ENCODE assay signal across 1 cellular context in genomic region chr20:62412194-62413024, GRCh38.
TF ChIP-seq lines count a peak whose summit lies in the region.

No MANE protein-coding gene starts in this region.

TF ChIP-seq in HepG2, 621 proteins besides CTCF, POLR2A, EP300 and RAD21 (continued from another document and continues in another):
- TF ChIP-seq GRHL1 (CRISPR knock-in tag; conservative IDR thresholded peaks at IDR 0.05) (no peak), ZNF777 (CRISPR knock-in tag; IDR thresholded peaks at IDR 0.05) (no peak; the same call in 1 of the 2 replicates), FOXJ3 (CRISPR knock-in tag; IDR thresholded peaks at IDR 0.05; ENCODE audit: borderline replicate concordance) (no peak), BRCA1 (CRISPR knock-in tag; IDR thresholded peaks at IDR 0.05) (no peak), SP1 (IDR thresholded peaks at IDR 0.05) (no peak), SP1 (CRISPR knock-in tag; IDR thresholded peaks at IDR 0.05) (peak; percentile 79; the same call in 1 of the 2 replicates), HNF1B (CRISPR knock-in tag; IDR thresholded peaks at IDR 0.05) (no peak), ZNF326 (CRISPR knock-in tag; IDR thresholded peaks at IDR 0.05; ENCODE audit: borderline replicate concordance) (no peak), ZBTB7B (CRISPR knock-in tag; IDR thresholded peaks at IDR 0.05) (no peak; the same call in 1 of the 2 replicates), ARNTL (CRISPR knock-in tag; IDR thresholded peaks at IDR 0.05) (0 out of 2 replicates have a peak, but pooled peaks have one; percentile 7), ZNF484 (CRISPR knock-in tag; IDR thresholded peaks at IDR 0.05; ENCODE audit: borderline replicate concordance, low read depth) (no peak), ZGPAT (CRISPR knock-in tag; IDR thresholded peaks at IDR 0.05) (peak; percentile 22; the same call in 1 of the 2 replicates), FOXA3 (CRISPR knock-in tag; IDR thresholded peaks at IDR 0.05) (no peak; the same call in 1 of the 2 replicates), ZNF530 (CRISPR knock-in tag; IDR thresholded peaks at IDR 0.05; ENCODE audit: low read depth) (no peak), ZNF383 (CRISPR knock-in tag; IDR thresholded peaks at IDR 0.05; ENCODE audit: borderline replicate concordance) (peak; percentile 51; the same call in 1 of the 2 replicates), EHMT2 (IDR thresholded peaks at IDR 0.05; ENCODE audit: borderline replicate concordance, low read depth, low read length) (no peak), ZFP36 (IDR thresholded peaks at IDR 0.05; ENCODE audit: borderline replicate concordance, low read depth, low read length, partially characterized antibody) (no peak), MYNN (CRISPR knock-in tag; IDR thresholded peaks at IDR 0.05; ENCODE audit: low read depth) (no peak), SMAD9 (CRISPR knock-in tag; IDR thresholded peaks at IDR 0.05) (no peak), ATF7 (IDR thresholded peaks at IDR 0.05) (no peak), ATF7 (CRISPR knock-in tag; IDR thresholded peaks at IDR 0.05) (no peak), NPAS2 (CRISPR knock-in tag; IDR thresholded peaks at IDR 0.05; ENCODE audit: borderline replicate concordance) (no peak), MLLT10 (CRISPR knock-in tag; IDR thresholded peaks at IDR 0.05) (no peak), TSC22D2 (CRISPR knock-in tag; IDR thresholded peaks at IDR 0.05; ENCODE audit: borderline replicate concordance) (no peak), ARID2 (CRISPR knock-in tag; IDR thresholded peaks at IDR 0.05; ENCODE audit: borderline replicate concordance) (no peak), DDIT3 (CRISPR knock-in tag; IDR thresholded peaks at IDR 0.05) (no peak), ZNF512 (CRISPR knock-in tag; IDR thresholded peaks at IDR 0.05) (0 out of 2 replicates have a peak, but pooled peaks have one; percentile 2), NCOA2 (CRISPR knock-in tag; IDR thresholded peaks at IDR 0.05) (no peak), GATAD2A (CRISPR knock-in tag; IDR thresholded peaks at IDR 0.05) (0 out of 2 replicates have a peak, but pooled peaks have one; percentile 11), ZBTB8A (CRISPR knock-in tag; IDR thresholded peaks at IDR 0.05; ENCODE audit: borderline replicate concordance, low read depth) (peak; percentile 42; the same call in 1 of the 2 replicates), FIP1L1 (IDR thresholded peaks at IDR 0.05; ENCODE audit: borderline replicate concordance, insufficient read depth, low read depth, low read length) (no peak), ATAD3A (CRISPR knock-in tag; IDR thresholded peaks at IDR 0.05) (no peak), U2AF2 (IDR thresholded peaks at IDR 0.05; ENCODE audit: low read depth, low read length) (no peak), TIGD3 (CRISPR knock-in tag; IDR thresholded peaks at IDR 0.05; ENCODE audit: borderline replicate concordance) (no peak), GABPA (IDR thresholded peaks at IDR 0.05; ENCODE audit: low read depth, low read length) (no peak), GABPA (CRISPR knock-in tag; IDR thresholded peaks at IDR 0.05; ENCODE audit: low read depth) (peak; percentile 16; the same call in 1 of the 2 replicates), HNRNPL (IDR thresholded peaks at IDR 0.05; ENCODE audit: low read depth, low read length) (peak; percentile 92; the same call in 1 of the 2 replicates), ZNF556 (CRISPR knock-in tag; IDR thresholded peaks at IDR 0.05; ENCODE audit: borderline replicate concordance) (peak; percentile 74), NR2F2 (IDR thresholded peaks at IDR 0.05; ENCODE audit: borderline replicate concordance, low read depth) (no peak; the same call in 1 of the 2 replicates), ZFP37 (CRISPR knock-in tag; IDR thresholded peaks at IDR 0.05; ENCODE audit: borderline replicate concordance) (no peak), TFDP2 (CRISPR knock-in tag; IDR thresholded peaks at IDR 0.05) (no peak), ZNF878 (CRISPR knock-in tag; IDR thresholded peaks at IDR 0.05) (no peak), FOXM1 (CRISPR knock-in tag; IDR thresholded peaks at IDR 0.05) (no peak), HNRNPUL1 (IDR thresholded peaks at IDR 0.05; ENCODE audit: low read depth, low read length) (no peak), ZNF230 (CRISPR knock-in tag; IDR thresholded peaks at IDR 0.05) (no peak), ETV5 (CRISPR knock-in tag; IDR thresholded peaks at IDR 0.05; ENCODE audit: borderline replicate concordance) (peak; percentile 55)
- TF ChIP-seq, protein P1, sequence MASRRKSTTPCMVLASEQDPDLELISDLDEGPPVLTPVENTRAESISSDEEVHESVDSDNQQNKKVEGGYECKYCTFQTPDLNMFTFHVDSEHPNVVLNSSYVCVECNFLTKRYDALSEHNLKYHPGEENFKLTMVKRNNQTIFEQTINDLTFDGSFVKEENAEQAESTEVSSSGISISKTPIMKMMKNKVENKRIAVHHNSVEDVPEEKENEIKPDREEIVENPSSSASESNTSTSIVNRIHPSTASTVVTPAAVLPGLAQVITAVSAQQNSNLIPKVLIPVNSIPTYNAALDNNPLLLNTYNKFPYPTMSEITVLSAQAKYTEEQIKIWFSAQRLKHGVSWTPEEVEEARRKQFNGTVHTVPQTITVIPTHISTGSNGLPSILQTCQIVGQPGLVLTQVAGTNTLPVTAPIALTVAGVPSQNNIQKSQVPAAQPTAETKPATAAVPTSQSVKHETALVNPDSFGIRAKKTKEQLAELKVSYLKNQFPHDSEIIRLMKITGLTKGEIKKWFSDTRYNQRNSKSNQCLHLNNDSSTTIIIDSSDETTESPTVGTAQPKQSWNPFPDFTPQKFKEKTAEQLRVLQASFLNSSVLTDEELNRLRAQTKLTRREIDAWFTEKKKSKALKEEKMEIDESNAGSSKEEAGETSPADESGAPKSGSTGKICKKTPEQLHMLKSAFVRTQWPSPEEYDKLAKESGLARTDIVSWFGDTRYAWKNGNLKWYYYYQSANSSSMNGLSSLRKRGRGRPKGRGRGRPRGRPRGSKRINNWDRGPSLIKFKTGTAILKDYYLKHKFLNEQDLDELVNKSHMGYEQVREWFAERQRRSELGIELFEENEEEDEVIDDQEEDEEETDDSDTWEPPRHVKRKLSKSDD (CRISPR knock-in tag; IDR thresholded peaks at IDR 0.05; ENCODE audit: low read depth): no peak
- TF ChIP-seq, protein P2, sequence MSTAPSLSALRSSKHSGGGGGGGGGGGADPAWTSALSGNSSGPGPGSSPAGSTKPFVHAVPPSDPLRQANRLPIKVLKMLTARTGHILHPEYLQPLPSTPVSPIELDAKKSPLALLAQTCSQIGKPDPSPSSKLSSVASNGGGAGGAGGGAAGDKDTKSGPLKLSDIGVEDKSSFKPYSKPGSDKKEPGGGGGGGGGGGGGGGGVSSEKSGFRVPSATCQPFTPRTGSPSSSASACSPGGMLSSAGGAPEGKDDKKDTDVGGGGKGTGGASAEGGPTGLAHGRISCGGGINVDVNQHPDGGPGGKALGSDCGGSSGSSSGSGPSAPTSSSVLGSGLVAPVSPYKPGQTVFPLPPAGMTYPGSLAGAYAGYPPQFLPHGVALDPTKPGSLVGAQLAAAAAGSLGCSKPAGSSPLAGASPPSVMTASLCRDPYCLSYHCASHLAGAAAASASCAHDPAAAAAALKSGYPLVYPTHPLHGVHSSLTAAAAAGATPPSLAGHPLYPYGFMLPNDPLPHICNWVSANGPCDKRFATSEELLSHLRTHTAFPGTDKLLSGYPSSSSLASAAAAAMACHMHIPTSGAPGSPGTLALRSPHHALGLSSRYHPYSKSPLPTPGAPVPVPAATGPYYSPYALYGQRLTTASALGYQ (CRISPR knock-in tag; IDR thresholded peaks at IDR 0.05): no peak
- TF ChIP-seq, protein P3, sequence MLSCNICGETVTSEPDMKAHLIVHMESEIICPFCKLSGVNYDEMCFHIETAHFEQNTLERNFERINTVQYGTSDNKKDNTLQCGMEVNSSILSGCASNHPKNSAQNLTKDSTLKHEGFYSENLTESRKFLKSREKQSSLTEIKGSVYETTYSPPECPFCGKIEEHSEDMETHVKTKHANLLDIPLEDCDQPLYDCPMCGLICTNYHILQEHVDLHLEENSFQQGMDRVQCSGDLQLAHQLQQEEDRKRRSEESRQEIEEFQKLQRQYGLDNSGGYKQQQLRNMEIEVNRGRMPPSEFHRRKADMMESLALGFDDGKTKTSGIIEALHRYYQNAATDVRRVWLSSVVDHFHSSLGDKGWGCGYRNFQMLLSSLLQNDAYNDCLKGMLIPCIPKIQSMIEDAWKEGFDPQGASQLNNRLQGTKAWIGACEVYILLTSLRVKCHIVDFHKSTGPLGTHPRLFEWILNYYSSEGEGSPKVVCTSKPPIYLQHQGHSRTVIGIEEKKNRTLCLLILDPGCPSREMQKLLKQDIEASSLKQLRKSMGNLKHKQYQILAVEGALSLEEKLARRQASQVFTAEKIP (CRISPR knock-in tag; IDR thresholded peaks at IDR 0.05; ENCODE audit: borderline replicate concordance): no peak
